In the genomic region with DNA sequence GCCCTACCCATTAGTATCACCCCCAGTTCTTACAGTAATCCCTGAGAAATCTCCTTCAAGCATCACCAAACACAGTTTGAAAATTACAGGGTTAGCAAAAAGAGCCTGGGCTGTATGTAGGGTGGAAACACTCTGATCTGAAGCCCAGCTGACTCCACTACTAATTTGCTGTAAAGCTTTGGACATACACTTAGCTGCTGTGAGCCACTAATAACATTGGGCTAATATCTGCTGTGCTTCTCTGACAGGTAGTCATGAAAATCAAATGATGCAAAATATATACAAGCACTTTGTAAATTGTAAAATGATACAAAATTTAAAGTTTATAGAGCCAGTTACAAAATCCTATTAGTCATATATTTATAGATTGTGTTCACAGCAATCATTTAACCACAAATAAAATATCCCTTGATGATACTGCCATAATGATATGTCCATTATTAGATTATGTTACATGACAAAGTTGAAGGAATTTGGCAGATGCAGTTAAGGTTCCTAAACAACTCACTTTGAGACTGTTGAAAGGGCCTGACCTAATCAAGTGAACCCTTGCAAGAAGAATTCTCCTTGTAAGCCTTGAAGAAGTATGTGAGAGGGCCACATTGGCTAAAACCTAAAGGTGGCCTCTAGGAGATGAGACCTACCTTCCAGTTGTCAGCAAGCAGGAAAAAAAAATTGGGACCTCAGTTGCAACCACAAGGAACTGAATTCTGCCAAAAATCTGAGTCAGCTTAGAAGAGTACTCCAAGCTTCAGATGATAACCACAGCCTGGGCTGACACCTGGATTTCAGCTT, we compare ENCODE assay signal across 33 cellular contexts. TPM values are rescaled to one million over a fixed set of nuclear protein-coding genes. Genes with fewer than 3 reads are reported as not detected.
A peak's percentile ranks its signal among the peaks of the same experiment; 100 is the strongest.
DNase-seq lines count a peak whose midpoint lies in the region; ATAC-seq, FAIRE-seq and TF ChIP-seq lines count a peak whose summit lies in the region.
"Had no signal": no experiment of that assay in that cellular context is flagged by ENCODE, and none has a peak within 500 bp of the region (broad histone marks: within the 10 kb centered on the region; RNA-seq: fewer than 3 reads in every experiment).

No MANE protein-coding gene starts in this region.

- H2AK5ac ChIP-seq in IMR-90 (ENCODE audit: low read depth, low read length) = no peak overlapping the region
- no peak overlapping the region for H2AK5ac ChIP-seq in H9 (ENCODE audit: insufficient read length, low read length)

- H3K36me3 ChIP-seq in IMR-90 (ENCODE audit: control insufficient read depth, insufficient read depth, low read length) (peaks cover 11% of the 10 kb centered on the region), astrocyte (ENCODE audit: insufficient read depth, low read length) (peaks cover 9% of the 10 kb centered on the region)
- H3K36me3 ChIP-seq: colonic mucosa had no signal

- H3K27ac ChIP-seq in IMR-90 (ENCODE audit: insufficient read depth, low read length) (no peak overlapping the region), astrocyte (ENCODE audit: low read depth, low read length) (no peak overlapping the region), foreskin keratinocyte (no peak overlapping the region), H9 (ENCODE audit: insufficient read length, low read depth, low read length) (no peak overlapping the region)
- H3K27ac ChIP-seq: 22Rv1, colonic mucosa, left ventricle myocardium inferior, pancreas, stomach had no signal

- no peaks in the 10 kb centered on the region for H3K9me3 Mint-ChIP-seq in astrocyte (ENCODE audit: unreplicated experiment)
- no peaks in the 10 kb centered on the region for H3K9me3 Mint-ChIP-seq in H9
- H3K9me3 Mint-ChIP-seq: activated CD4-positive, alpha-beta memory T cell treated with anti-CD3 and anti-CD28 coated beads, Interleukin-2, amount 10 ng/mL, durations not matched to agents 7 days and 5 days; activated naive CD8-positive, alpha-beta T cell treated with anti-CD3 and anti-CD28 coated beads for 36 hours; CD8-positive, alpha-beta memory T cell; neural crest cell; T-helper 2 cell treated with Interferon-gamma antibody and Interleukin-4, amounts not matched to agents 5 μg/mL and 100 μg/mL, for 36 hours had no signal

- no peak overlapping the region for H3T11ph ChIP-seq in H9 (ENCODE audit: low read length)

- H3K79me2 ChIP-seq in astrocyte (ENCODE audit: insufficient read depth, low read length) = no peaks in the 10 kb centered on the region
- no peaks in the 10 kb centered on the region for H3K79me2 ChIP-seq in H9 (ENCODE audit: insufficient read depth, low read length)

- POLR2A ChIA-PET in IMR-90 (lab: Charles Lee; ENCODE audit: unreplicated experiment) = no interaction called here

- no peak for TF ChIP-seq CTCF in IMR-90 (conservative IDR thresholded peaks at IDR 0.05; ENCODE audit: low read depth, low read length)
- TF ChIP-seq CTCF in astrocyte (IDR thresholded peaks at IDR 0.05; ENCODE audit: insufficient read depth, low read depth, low read length) = no peak
- no peak for TF ChIP-seq CTCF in foreskin keratinocyte (conservative IDR thresholded peaks at IDR 0.05)
- TF ChIP-seq CTCF in H9 (conservative IDR thresholded peaks at IDR 0.05) = no peak

- H3K9me3 ChIP-seq in IMR-90 (ENCODE audit: control insufficient read depth, insufficient read depth, low read length) = no peaks in the 10 kb centered on the region
- no peaks in the 10 kb centered on the region for H3K9me3 ChIP-seq in astrocyte (ENCODE audit: insufficient read depth, low read depth, low read length)
- H3K9me3 ChIP-seq in H9 (ENCODE audit: control insufficient read depth, low read depth, low read length) = no peaks in the 10 kb centered on the region
- H3K9me3 ChIP-seq: colonic mucosa, left ventricle myocardium inferior, pancreas, stomach had no signal

- H3K27ac Mint-ChIP-seq in astrocyte (ENCODE audit: unreplicated experiment) (no peak overlapping the region), H9 (no peak overlapping the region)
- H3K27ac Mint-ChIP-seq: activated CD4-positive, alpha-beta memory T cell treated with anti-CD3 and anti-CD28 coated beads, Interleukin-2, amount 10 ng/mL, durations not matched to agents 7 days and 5 days; activated naive CD8-positive, alpha-beta T cell treated with anti-CD3 and anti-CD28 coated beads for 36 hours; activated T-helper 17 cell treated with anti-CD3 and anti-CD28 coated beads, Interleukin-2, amount 50 U/mL, for 72 hours; T-helper 2 cell treated with Interferon-gamma antibody and Interleukin-4, amounts not matched to agents 5 μg/mL and 100 μg/mL, for 36 hours had no signal

- H2AFZ ChIP-seq in IMR-90 (replicated peaks; ENCODE audit: low read length, poor library complexity) = no peak overlapping the region
- H2AFZ ChIP-seq in astrocyte (ENCODE audit: low read depth, low read length) = no peak overlapping the region
- H2AFZ ChIP-seq in H9 (ENCODE audit: low read length) = no peak overlapping the region

- peaks cover 2% of the 10 kb centered on the region for H3K36me3 Mint-ChIP-seq in astrocyte (ENCODE audit: low read depth, unreplicated experiment)
- H3K36me3 Mint-ChIP-seq in H9 (ENCODE audit: insufficient read depth in 1 of 3, low read depth in 3 of 3) = no peaks in the 10 kb centered on the region; a peak in 1 of 7 replicates

- no peak overlapping the region for H2BK120ac ChIP-seq in IMR-90 (ENCODE audit: low read depth, low read length)
- no peak overlapping the region for H2BK120ac ChIP-seq in H9 (ENCODE audit: low read depth, low read length, poor library complexity, severe bottlenecking)

- FAIRE-seq in astrocyte (lab: Jason Lieb, UNC) = no peak
- FAIRE-seq: pancreas, urothelium cell line had no signal

- peak overlapping the region; percentile 9 for H2AK9ac ChIP-seq in IMR-90 (replicated peaks; ENCODE audit: low read depth, low read length, poor library complexity)

- peak overlapping the region; percentile 5; the same call in 1 of the 2 replicates for H3K23ac ChIP-seq in IMR-90 (ENCODE audit: low read depth, low read length)
- H3K23ac ChIP-seq in H9 (ENCODE audit: insufficient read length, low read depth, low read length) = no peak overlapping the region

- H3K9ac ChIP-seq in IMR-90 (ENCODE audit: low read depth, low read length) = no peak overlapping the region
- no peak overlapping the region for H3K9ac ChIP-seq in astrocyte (ENCODE audit: low read length)
- no peak overlapping the region for H3K9ac ChIP-seq in H9 (ENCODE audit: extremely low read depth, insufficient read length, low read length)

- intact Hi-C loops in IMR-90 (cut with micrococcal nuclease) = no loop called here

- H2BK5ac ChIP-seq in IMR-90 (ENCODE audit: low read depth, low read length, poor library complexity, severe bottlenecking) (peak overlapping the region; percentile 54), H9 (ENCODE audit: insufficient read length, low read length) (no peak overlapping the region)

- H3K14ac ChIP-seq in IMR-90 (replicated peaks; ENCODE audit: low read depth, low read length) (no peak overlapping the region), H9 (ENCODE audit: insufficient read depth, low read length) (no peak overlapping the region)

- H3K4me3 Mint-ChIP-seq in astrocyte (ENCODE audit: unreplicated experiment) = no peak overlapping the region
- H3K4me3 Mint-ChIP-seq in H9 = no peak overlapping the region
- H3K4me3 Mint-ChIP-seq: activated CD4-positive, alpha-beta memory T cell treated with anti-CD3 and anti-CD28 coated beads, Interleukin-2, amount 10 ng/mL, durations not matched to agents 7 days and 5 days; activated naive CD8-positive, alpha-beta T cell treated with anti-CD3 and anti-CD28 coated beads for 36 hours; activated T-helper 17 cell treated with anti-CD3 and anti-CD28 coated beads, Interleukin-2, amount 50 U/mL, for 72 hours; CD8-positive, alpha-beta memory T cell; neural crest cell; T-helper 2 cell treated with Interferon-gamma antibody and Interleukin-4, amounts not matched to agents 5 μg/mL and 100 μg/mL, for 36 hours had no signal

- no peaks in the 10 kb centered on the region for H3K79me1 ChIP-seq in IMR-90 (ENCODE audit: low read depth in 1 of 2, low read length in 2 of 2)
- no peaks in the 10 kb centered on the region for H3K79me1 ChIP-seq in H9 (ENCODE audit: insufficient read depth, low read depth, low read length, poor library complexity, severe bottlenecking)

- H2BK12ac ChIP-seq in H9 (ENCODE audit: insufficient read length, low read depth, low read length) = no peak overlapping the region

- CTCF ChIA-PET in IMR-90 (lab: Yijun Ruan, JAX) = no interaction called here

- no peaks in the 10 kb centered on the region for H3K4me1 Mint-ChIP-seq in astrocyte (ENCODE audit: low read depth, unreplicated experiment)
- no peaks in the 10 kb centered on the region for H3K4me1 Mint-ChIP-seq in H9
- H3K4me1 Mint-ChIP-seq: activated CD4-positive, alpha-beta memory T cell treated with anti-CD3 and anti-CD28 coated beads, Interleukin-2, amount 10 ng/mL, durations not matched to agents 7 days and 5 days; activated naive CD8-positive, alpha-beta T cell treated with anti-CD3 and anti-CD28 coated beads for 36 hours; CD8-positive, alpha-beta memory T cell; neural crest cell had no signal

- H3K4me3 ChIP-seq in IMR-90 (ENCODE audit: insufficient read depth, low read depth, low read length) (no peak overlapping the region), astrocyte (ENCODE audit: insufficient read depth, low read depth, low read length) (no peak overlapping the region)
- H3K4me3 ChIP-seq: colonic mucosa, left ventricle myocardium inferior, pancreas, stomach had no signal

- no peaks in the 10 kb centered on the region for H3K23me2 ChIP-seq in H9 (ENCODE audit: insufficient read length, low read depth, low read length, poor library complexity, severe bottlenecking)

- H4K91ac ChIP-seq in IMR-90 (ENCODE audit: insufficient read depth, low read depth, low read length) (no peak overlapping the region), H9 (ENCODE audit: insufficient read length, low read depth, low read length) (no peak overlapping the region)

- H3K27me3 ChIP-seq in IMR-90 (ENCODE audit: control insufficient read depth, insufficient read depth, low read length) (no peaks in the 10 kb centered on the region), astrocyte (ENCODE audit: insufficient read depth, low read length) (no peaks in the 10 kb centered on the region), foreskin keratinocyte (no peaks in the 10 kb centered on the region), H9 (ENCODE audit: insufficient read depth, low read length) (no peaks in the 10 kb centered on the region)
- H3K27me3 ChIP-seq: colonic mucosa, pancreas, stomach had no signal

- dilution Hi-C loops in IMR-90 (cut with HindIII; ENCODE audit: low sequenced_read_pairs, unreplicated experiment) = no loop called here

- H4K8ac ChIP-seq in IMR-90 (ENCODE audit: low read depth in 2 of 2, low read length in 2 of 2) (no peak overlapping the region), H9 (replicated peaks; ENCODE audit: insufficient read length, low read depth, low read length) (no peak overlapping the region)

- H3K4me1 ChIP-seq in IMR-90 (ENCODE audit: control insufficient read depth, insufficient read depth, low read length) = peaks cover 4% of the 10 kb centered on the region; the same call in 1 of the 2 replicates
- no peaks in the 10 kb centered on the region for H3K4me1 ChIP-seq in astrocyte (ENCODE audit: insufficient read depth, low read length)
- no peaks in the 10 kb centered on the region for H3K4me1 ChIP-seq in foreskin keratinocyte
- no peaks in the 10 kb centered on the region for H3K4me1 ChIP-seq in H9 (ENCODE audit: insufficient read depth, low read length)
- H3K4me1 ChIP-seq: colonic mucosa, pancreas, stomach had no signal

- H2BK20ac ChIP-seq in IMR-90 (ENCODE audit: low read depth, low read length) (no peak overlapping the region), H9 (ENCODE audit: low read depth, low read length, poor library complexity, severe bottlenecking) (no peak overlapping the region)

- H3K18ac ChIP-seq in IMR-90 (ENCODE audit: low read depth, low read length) (no peak overlapping the region), H9 (ENCODE audit: insufficient read length, low read depth, low read length) (no peak overlapping the region)

- no peak for TF ChIP-seq RAD21 in IMR-90 (IDR thresholded peaks at IDR 0.05; ENCODE audit: low read length)

- no peak overlapping the region for H4K5ac ChIP-seq in IMR-90 (ENCODE audit: low read depth, low read length)
- no peak overlapping the region for H4K5ac ChIP-seq in H9 (ENCODE audit: insufficient read length, low read depth, low read length)

- ATAC-seq in IMR-90 (ENCODE audit: low read depth) = peak; percentile 66; the same call in 1 of the 2 replicates
- ATAC-seq in foreskin keratinocyte = peak; percentile 19
- ATAC-seq: activated T-helper 17 cell treated with anti-CD3 and anti-CD28 coated beads, Interleukin-2, amount 50 U/mL, for 72 hours; pancreas; right cardiac atrium had no signal

- H4K20me1 ChIP-seq in IMR-90 (ENCODE audit: insufficient read depth, low read length) (no peaks in the 10 kb centered on the region), astrocyte (ENCODE audit: insufficient read depth, low read length) (no peaks in the 10 kb centered on the region), H9 (ENCODE audit: control insufficient read depth, insufficient read depth, insufficient read length) (no peaks in the 10 kb centered on the region)

- in situ Hi-C loops in IMR-90 (cut with MboI; ENCODE audit: low sequenced_read_pairs) (no loop called here), ACHN (cut with HindIII; ENCODE audit: low pct_ligation_motif_present, low pct_unique_long_range_greater_than_20kb, low sequenced_read_pairs) (no loop called here)

- H3K4ac ChIP-seq in IMR-90 (ENCODE audit: low read depth, low read length) (no peak overlapping the region), H9 (ENCODE audit: low read depth, low read length) (no peak overlapping the region)

- 0 out of 2 replicates have a peak, but pooled peaks cover 4% of the 10 kb centered on the region for H3K9me1 ChIP-seq in IMR-90 (ENCODE audit: insufficient read depth, low read length)

- TSS peak; percentile 78 for BruUV-seq in IMR-90 (replicated peaks; lab: Mats Ljungman, UMichigan)

- DNase-seq in NCI-H2196 (lab: John Stamatoyannopoulos, UW; ENCODE audit: unreplicated experiment) = peak; percentile 12
- DNase-seq in NCI-H2196 treated with DMSO at 0.1 percent for 48 hours (lab: John Stamatoyannopoulos, UW; ENCODE audit: unreplicated experiment) = no peak
- peak; percentile 74 for DNase-seq in IMR-90
- DNase-seq in astrocyte (ENCODE audit: low read depth) = peak; percentile 41
- no peak for DNase-seq in foreskin keratinocyte
- DNase-seq in activated gamma-delta T cell treated with Interleukin-2 at 50 U/mL for 16 hours = no peak
- DNase-seq in ACHN = no peak
- no peak for DNase-seq in H9
- DNase-seq: activated CD4-positive, alpha-beta memory T cell treated with anti-CD3 and anti-CD28 coated beads, Interleukin-2, amount 10 ng/mL, durations not matched to agents 7 days and 5 days; activated CD8-positive, alpha-beta memory T cell treated with anti-CD3 and anti-CD28 coated beads, Interleukin-2, amount 50 U/mL, for 48 hours; activated naive CD8-positive, alpha-beta T cell treated with anti-CD3 and anti-CD28 coated beads for 36 hours; AML-193; anterior cingulate cortex; CD8-positive, alpha-beta memory T cell; colonic mucosa; effector CD4-positive, alpha-beta T cell; EL; islet precursor cell; left ventricle myocardium inferior; mesendoderm; NCI-H1092 treated with DMSO at 0.1 percent for 48 hours; NCI-H1694 treated with DMSO at 0.1 percent for 48 hours; NCI-H510A treated with DMSO at 0.1 percent for 48 hours; pancreas; right cardiac atrium; Right ventricle myocardium superior; stimulated activated CD4-positive, alpha-beta T cell treated with anti-CD3 and anti-CD28 coated beads, Interleukin-2, amount 100 ng/mL, for 48 hours; stomach had no signal

- H2BK15ac ChIP-seq in IMR-90 (ENCODE audit: low read depth, low read length) = no peak overlapping the region
- H2BK15ac ChIP-seq in H9 (ENCODE audit: low read depth, low read length) = no peak overlapping the region

- no peak overlapping the region for H3K56ac ChIP-seq in IMR-90 (ENCODE audit: extremely low read depth, insufficient read depth, low read length)
- no peak overlapping the region for H3K56ac ChIP-seq in H9 (ENCODE audit: insufficient read length, low read depth, low read length)

- TF ChIP-seq POLR2A in IMR-90 (IDR thresholded peaks at IDR 0.05; ENCODE audit: low read depth, low read length) = no peak

- H3K4me2 ChIP-seq in IMR-90 (ENCODE audit: low read depth, low read length) (no peak overlapping the region), astrocyte (ENCODE audit: low read length) (no peak overlapping the region), H9 (ENCODE audit: insufficient read depth, insufficient read length, low read length) (no peak overlapping the region)

- no peaks in the 10 kb centered on the region for H3K27me3 Mint-ChIP-seq in astrocyte (ENCODE audit: low read depth, unreplicated experiment)
- H3K27me3 Mint-ChIP-seq in H9 (ENCODE audit: low read depth) = no peaks in the 10 kb centered on the region
- H3K27me3 Mint-ChIP-seq: activated CD4-positive, alpha-beta memory T cell treated with anti-CD3 and anti-CD28 coated beads, Interleukin-2, amount 10 ng/mL, durations not matched to agents 7 days and 5 days; activated naive CD8-positive, alpha-beta T cell treated with anti-CD3 and anti-CD28 coated beads for 36 hours; activated T-helper 17 cell treated with anti-CD3 and anti-CD28 coated beads, Interleukin-2, amount 50 U/mL, for 72 hours; CD8-positive, alpha-beta memory T cell had no signal

RNA-seq across cellular contexts. Expression of a gene that starts 19.0 kb away (rescaled TPM):
- total RNA-seq in IMR-90 (2012; rRNA removed) (141 and 248 TPM in 2 replicates), astrocyte (98.8 and 105 TPM in 2 replicates), foreskin keratinocyte (134 TPM in 2 replicates), H9 (2021) (22.7 and 22.8 TPM in 2 replicates)
- polyA plus RNA-seq in IMR-90 (2012; rRNA removed) (49.7 and 67.0 TPM in 2 replicates), foreskin keratinocyte (53.4 and 61.4 TPM in 2 replicates)
- 12.1 and 14.3 TPM in 2 replicates for polyA plus RNA-seq in IMR-90 (2012; cell fraction: cytosol; rRNA removed)
- polyA plus RNA-seq in IMR-90 (2012; cell fraction: nucleus; rRNA removed; ENCODE audit: low replicate concordance) = 4.4 and 27.8 TPM in 2 replicates

RNA-seq across cellular contexts. Expression of a gene that starts 28.3 kb away (rescaled TPM):
- total RNA-seq in IMR-90 (2012; rRNA removed) = 27.6 and 30.8 TPM in 2 replicates
- 8.8 and 12.6 TPM in 2 replicates for polyA plus RNA-seq in IMR-90 (2012; rRNA removed)
- 2.5 and 2.9 TPM in 2 replicates for polyA plus RNA-seq in IMR-90 (2012; cell fraction: cytosol; rRNA removed)
- polyA plus RNA-seq in IMR-90 (2012; cell fraction: nucleus; rRNA removed; ENCODE audit: low replicate concordance) = 5.8 and 30.1 TPM in 2 replicates
- total RNA-seq in astrocyte = 8.3 and 9.9 TPM in 2 replicates
- total RNA-seq in foreskin keratinocyte = 10.8 and 11.2 TPM in 2 replicates
- 4.1 and 4.9 TPM in 2 replicates for polyA plus RNA-seq in foreskin keratinocyte
- total RNA-seq in H9 (2021) = 2.6 and 3.0 TPM in 2 replicates

RNA-seq across cellular contexts. Expression of a gene that starts 28.5 kb away (rescaled TPM):
- 44.8 and 58.6 TPM in 2 replicates for total RNA-seq in IMR-90 (2012; rRNA removed)
- 4.4 and 5.1 TPM in 2 replicates for polyA plus RNA-seq in IMR-90 (2012; rRNA removed)
- 0.62 and 0.97 TPM in 2 replicates for polyA plus RNA-seq in IMR-90 (2012; cell fraction: cytosol; rRNA removed)
- 0.75 and 6.8 TPM in 2 replicates for polyA plus RNA-seq in IMR-90 (2012; cell fraction: nucleus; rRNA removed; ENCODE audit: low replicate concordance)
- total RNA-seq in astrocyte = 8.9 and 11.4 TPM in 2 replicates
- 16.5 and 17.3 TPM in 2 replicates for total RNA-seq in foreskin keratinocyte
- 1.8 and 2.2 TPM in 2 replicates for polyA plus RNA-seq in foreskin keratinocyte
- 14.4 and 16.0 TPM in 2 replicates for total RNA-seq in H9 (2021)

RNA-seq across cellular contexts. Expression of a gene that starts 48.8 kb away (rescaled TPM):
- total RNA-seq in IMR-90 (2012; rRNA removed) (21.0 and 29.7 TPM in 2 replicates), astrocyte (10.6 and 13.1 TPM in 2 replicates), foreskin keratinocyte (5.9 and 6.9 TPM in 2 replicates), H9 (2021) (1.3 and 1.7 TPM in 2 replicates)
- polyA plus RNA-seq in IMR-90 (2012; rRNA removed) (6.1 and 8.7 TPM in 2 replicates), foreskin keratinocyte (3.6 and 4.2 TPM in 2 replicates)
- polyA plus RNA-seq in IMR-90 (2012; cell fraction: cytosol; rRNA removed) = 3.1 and 4.4 TPM in 2 replicates
- polyA plus RNA-seq in IMR-90 (2012; cell fraction: nucleus; rRNA removed; ENCODE audit: low replicate concordance) = 1.6 and 7.0 TPM in 2 replicates

Comparison
In these comparisons a context has a peak if more than half of its experiments do, and no peak if none do; other contexts are left out.
1. DNase-seq: peak in NCI-H2196 (single experiment), IMR-90 (single experiment) and astrocyte (single experiment); none in NCI-H2196 treated with DMSO at 0.1 percent for 48 hours (single experiment), foreskin keratinocyte (0 of 2), activated gamma-delta T cell treated with Interleukin-2 at 50 U/mL for 16 hours (single experiment), ACHN (single experiment) and H9 (single experiment).